15 cellular contexts compared by ENCODE assay signal in genomic region chr10:4527281-4527960, GRCh38.
DNase-seq lines count a peak whose midpoint lies in the region; ATAC-seq and TF ChIP-seq lines count a peak whose summit lies in the region.
"Had no signal": no experiment of that assay in that cellular context is flagged by ENCODE, and none has a peak within 500 bp of the region (broad histone marks: within the 10 kb centered on the region; RNA-seq: fewer than 3 reads in every experiment).

No MANE protein-coding gene starts in this region.

- TF ChIP-seq CTCF in retinal pigment epithelial cell (conservative IDR thresholded peaks at IDR 0.05; ENCODE audit: low read depth, low read length): no peak

- no peak overlapping the region for H3K27ac Mint-ChIP-seq in stimulated activated memory B cell treated with anti-CD40 and anti-IgM and Interleukin-4, amounts not matched to agents 10 μg/mL and 1 μg/mL and 100 μg/mL, for 72 hours
- H3K27ac Mint-ChIP-seq: activated naive CD8-positive, alpha-beta T cell; CD4-positive, CD25-positive, alpha-beta regulatory T cell; dendritic cell treated with granulocyte-macrophage colony-stimulating factor and Interleukin-4, amounts not matched to agents 40 ng/mL and 50 ng/mL, for 4 days; naive B cell had no signal

- H3K36me3 Mint-ChIP-seq in stimulated activated memory B cell treated with anti-CD40 and anti-IgM and Interleukin-4, amounts not matched to agents 10 μg/mL and 1 μg/mL and 100 μg/mL, for 72 hours: no peaks in the 10 kb centered on the region
- H3K36me3 Mint-ChIP-seq: activated naive CD8-positive, alpha-beta T cell; CD4-positive, CD25-positive, alpha-beta regulatory T cell had no signal

- peaks cover 2% of the 10 kb centered on the region for H3K9me3 Mint-ChIP-seq in stimulated activated memory B cell treated with anti-CD40 and anti-IgM and Interleukin-4, amounts not matched to agents 10 μg/mL and 1 μg/mL and 100 μg/mL, for 72 hours

- H3K4me3 ChIP-seq in retinal pigment epithelial cell (ENCODE audit: low read length): no peak overlapping the region

- H3K4me3 Mint-ChIP-seq in stimulated activated memory B cell treated with anti-CD40 and anti-IgM and Interleukin-4, amounts not matched to agents 10 μg/mL and 1 μg/mL and 100 μg/mL, for 72 hours: no peak overlapping the region
- H3K4me3 Mint-ChIP-seq: activated naive CD8-positive, alpha-beta T cell; CD4-positive, CD25-positive, alpha-beta regulatory T cell; dendritic cell treated with granulocyte-macrophage colony-stimulating factor and Interleukin-4, amounts not matched to agents 40 ng/mL and 50 ng/mL, for 4 days; naive B cell had no signal

- H3K27me3 Mint-ChIP-seq in stimulated activated memory B cell treated with anti-CD40 and anti-IgM and Interleukin-4, amounts not matched to agents 10 μg/mL and 1 μg/mL and 100 μg/mL, for 72 hours: peaks cover 21% of the 10 kb centered on the region
- H3K27me3 Mint-ChIP-seq: dendritic cell treated with granulocyte-macrophage colony-stimulating factor and Interleukin-4, amounts not matched to agents 40 ng/mL and 50 ng/mL, for 4 days had no signal

- no peak for ATAC-seq in stimulated activated memory B cell treated with anti-CD40 and anti-IgM and Interleukin-4, amounts not matched to agents 10 μg/mL and 1 μg/mL and 100 μg/mL, for 72 hours
- ATAC-seq: stimulated activated naive CD8-positive, alpha-beta T cell treated with anti-CD3 and anti-CD28 coated beads, Interleukin-15, Interleukin-2, amounts not matched to agents 100 U/mL and 50 U/mL, for 24 hours had no signal

- H3K27ac ChIP-seq in epithelial cell of prostate: peak overlapping the region; percentile 33
- H3K27ac ChIP-seq: VCaP had no signal

- DNase-seq in ELR (ENCODE audit: low read depth) (peak; percentile 84), NCI-H82 treated with DMSO at 0.1 percent for 48 hours (lab: John Stamatoyannopoulos, UW; ENCODE audit: unreplicated experiment) (peak; percentile 38), epithelial cell of prostate (ENCODE audit: low read depth, low spot score) (no peak), retinal pigment epithelial cell (ENCODE audit: low read depth) (peak; percentile 82)
- no peak for DNase-seq in activated naive CD4-positive, alpha-beta T cell treated with Interleukin-2 at 50 U/mL for 16 hours
- DNase-seq in stimulated activated CD4-positive, alpha-beta T cell treated with anti-CD3 and anti-CD28 coated beads, Interleukin-12 subunit alpha, Interleukin-12 subunit beta, amount 100 ng/mL, for 4 hours: no peak
- DNase-seq in stimulated activated CD4-positive, alpha-beta T cell treated with anti-CD3 and anti-CD28 coated beads, Interleukin-4, amount 100 ng/mL, for 24 hours: no peak
- DNase-seq: CD4-positive, CD25-positive, alpha-beta regulatory T cell; naive B cell; NCI-H748 treated with DMSO at 0.1 percent for 48 hours; stimulated activated naive CD8-positive, alpha-beta T cell treated with anti-CD3 and anti-CD28 coated beads, Interleukin-15, Interleukin-2, amounts not matched to agents 100 U/mL and 50 U/mL, for 24 hours had no signal

- peaks cover 7% of the 10 kb centered on the region for H3K4me1 Mint-ChIP-seq in stimulated activated memory B cell treated with anti-CD40 and anti-IgM and Interleukin-4, amounts not matched to agents 10 μg/mL and 1 μg/mL and 100 μg/mL, for 72 hours
- H3K4me1 Mint-ChIP-seq: CD4-positive, CD25-positive, alpha-beta regulatory T cell had no signal

Comparison
In these comparisons a context has a peak if more than half of its experiments do, and no peak if none do; other contexts are left out.
1. DNase-seq: peak in ELR (single experiment), NCI-H82 treated with DMSO at 0.1 percent for 48 hours (single experiment) and retinal pigment epithelial cell (single experiment); none in epithelial cell of prostate (single experiment), activated naive CD4-positive, alpha-beta T cell treated with Interleukin-2 at 50 U/mL for 16 hours (single experiment), stimulated activated CD4-positive, alpha-beta T cell treated with anti-CD3 and anti-CD28 coated beads, Interleukin-12 subunit alpha, Interleukin-12 subunit beta, amount 100 ng/mL, for 4 hours (single experiment) and stimulated activated CD4-positive, alpha-beta T cell treated with anti-CD3 and anti-CD28 coated beads, Interleukin-4, amount 100 ng/mL, for 24 hours (single experiment).